ENCODE assay signal across 13 cellular contexts in genomic region chr17:77867976-77868713, GRCh38.
"Had no signal": no experiment of that assay in that cellular context is flagged by ENCODE, and none has a peak within 500 bp of the region (broad histone marks: within the 10 kb centered on the region; RNA-seq: fewer than 3 reads in every experiment).

No MANE protein-coding gene starts in this region.

- H3K9me3 ChIP-seq: gastroesophageal sphincter, mucosa of descending colon, tibial artery, vagina had no signal

- H3K27ac ChIP-seq: gastroesophageal sphincter, tibial artery, vagina had no signal

- H3K4me3 ChIP-seq: gastroesophageal sphincter, mucosa of descending colon, tibial artery, vagina had no signal

- H3K27me3 ChIP-seq: gastroesophageal sphincter, tibial artery, vagina had no signal

- H3K36me3 ChIP-seq: gastroesophageal sphincter, tibial artery, vagina had no signal

- DNase-seq: activated CD8-positive, alpha-beta T cell treated with anti-CD3 and anti-CD28 coated beads, Interleukin-2, amount 10 ng/mL, durations not matched to agents 7 days and 5 days; activated naive CD4-positive, alpha-beta T cell treated with Interleukin-2 at 50 U/mL for 16 hours; central memory CD4-positive, alpha-beta T cell; cortex of kidney; effector memory CD4-positive, alpha-beta T cell; hippocampal formation; mammary epithelial cell; stimulated activated CD4-positive, alpha-beta T cell treated with anti-CD3 and anti-CD28 coated beads, Interleukin-4, amount 100 ng/mL, for 24 hours; T-helper 9 cell had no signal

- ATAC-seq: activated CD8-positive, alpha-beta T cell treated with anti-CD3 and anti-CD28 coated beads, Interleukin-2, amount 10 ng/mL, durations not matched to agents 7 days and 5 days; gastroesophageal sphincter; mucosa of descending colon had no signal
